In genomic region chr19:38837304-38837626, GRCh38 we compare ENCODE assay signal across 13 cellular contexts. TPM values are rescaled to one million over a fixed set of nuclear protein-coding genes. Genes with fewer than 3 reads are reported as not detected.
DNase-seq lines count a peak whose midpoint lies in the region; ATAC-seq, FAIRE-seq and TF ChIP-seq lines count a peak whose summit lies in the region.
"Had no signal": no experiment of that assay in that cellular context is flagged by ENCODE, and none has a peak within 500 bp of the region (broad histone marks: within the 10 kb centered on the region; RNA-seq: fewer than 3 reads in every experiment).

No MANE protein-coding gene starts in this region.

- H3K36me3 ChIP-seq in astrocyte (ENCODE audit: insufficient read depth, low read length) (peaks cover 64% of the 10 kb centered on the region), mucosa of stomach (ENCODE audit: control insufficient read depth, insufficient read depth, low read length) (peaks cover 56% of the 10 kb centered on the region)

- H3K4me2 ChIP-seq in astrocyte (ENCODE audit: low read length) = no peak overlapping the region

- peak overlapping the region; percentile 29 to 64 for H3K27ac Mint-ChIP-seq in natural killer cell
- peak overlapping the region in 1 of 2 donors; percentile 27 for H3K27ac Mint-ChIP-seq in natural killer cell treated with Interleukin-12 subunit alpha and Interleukin-12 subunit beta and Interleukin-15 and Interleukin-18, amount 100 ng/mL, for 72 hours
- H3K27ac Mint-ChIP-seq in astrocyte (ENCODE audit: unreplicated experiment) = no peak overlapping the region

- H3K4me3 ChIP-seq in astrocyte (ENCODE audit: insufficient read depth, low read depth, low read length) (no peak overlapping the region), mucosa of stomach (ENCODE audit: low read length) (no peak overlapping the region)
- H3K4me3 ChIP-seq: coronary artery, tibial nerve had no signal

- ATAC-seq in natural killer cell (no peak), GM21619 (IDR thresholded peaks at IDR 0.05; ENCODE audit: unreplicated experiment) (no peak), HG02938 (IDR thresholded peaks at IDR 0.05; ENCODE audit: unreplicated experiment) (no peak)
- ATAC-seq in natural killer cell treated with Interleukin-12 subunit alpha and Interleukin-12 subunit beta and Interleukin-15 and Interleukin-18, amount 100 ng/mL, for 72 hours = no peak

- no peak overlapping the region for H3K27ac ChIP-seq in astrocyte (ENCODE audit: low read depth, low read length)
- H3K27ac ChIP-seq: coronary artery, tibial nerve had no signal

- H3K4me3 Mint-ChIP-seq in natural killer cell = no peak overlapping the region
- no peak overlapping the region for H3K4me3 Mint-ChIP-seq in natural killer cell treated with Interleukin-12 subunit alpha and Interleukin-12 subunit beta and Interleukin-15 and Interleukin-18, amount 100 ng/mL, for 72 hours
- peak overlapping the region; percentile 40 for H3K4me3 Mint-ChIP-seq in astrocyte (ENCODE audit: unreplicated experiment)

- H2AFZ ChIP-seq in astrocyte (ENCODE audit: low read depth, low read length) = no peak overlapping the region

- TF ChIP-seq CTCF in natural killer cell (IDR thresholded peaks at IDR 0.05) (no peak), astrocyte (IDR thresholded peaks at IDR 0.05; ENCODE audit: insufficient read depth, low read depth, low read length) (no peak)

- H3K27me3 Mint-ChIP-seq in natural killer cell (ENCODE audit: low read depth in 2 of 2) = no peaks in the 10 kb centered on the region
- no peaks in the 10 kb centered on the region for H3K27me3 Mint-ChIP-seq in natural killer cell treated with Interleukin-12 subunit alpha and Interleukin-12 subunit beta and Interleukin-15 and Interleukin-18, amount 100 ng/mL, for 72 hours
- no peaks in the 10 kb centered on the region for H3K27me3 Mint-ChIP-seq in astrocyte (ENCODE audit: low read depth, unreplicated experiment)

- DNase-seq in natural killer cell (no peak), astrocyte (ENCODE audit: low read depth) (no peak), RPMI8226 (no peak), AG20443 (ENCODE audit: low spot score) (no peak)
- DNase-seq in natural killer cell treated with Interleukin-12 subunit alpha and Interleukin-12 subunit beta and Interleukin-15 and Interleukin-18, amount 100 ng/mL, for 72 hours (ENCODE audit: low spot score) = no peak
- DNase-seq: NCI-H1417, NCI-H526 treated with DMSO at 0.1 percent for 48 hours had no signal

- peaks cover 7 to 30% of the 10 kb centered on the region in 2 donors for H3K4me1 Mint-ChIP-seq in natural killer cell
- H3K4me1 Mint-ChIP-seq in natural killer cell treated with Interleukin-12 subunit alpha and Interleukin-12 subunit beta and Interleukin-15 and Interleukin-18, amount 100 ng/mL, for 72 hours (ENCODE audit: low read depth in 2 of 2) = peaks cover 21 to 24% of the 10 kb centered on the region in 2 donors
- peaks cover 9% of the 10 kb centered on the region for H3K4me1 Mint-ChIP-seq in astrocyte (ENCODE audit: low read depth, unreplicated experiment)

- H3K9ac ChIP-seq in astrocyte (ENCODE audit: low read length) = no peak overlapping the region
- H3K9ac ChIP-seq in mucosa of stomach (ENCODE audit: low read length) = peak overlapping the region; percentile 11

- H3K9me3 ChIP-seq in astrocyte (ENCODE audit: insufficient read depth, low read depth, low read length) (no peaks in the 10 kb centered on the region), mucosa of stomach (ENCODE audit: control insufficient read depth, low read length) (no peaks in the 10 kb centered on the region)
- H3K9me3 ChIP-seq: tibial nerve had no signal

- peaks cover 15% of the 10 kb centered on the region for H3K4me1 ChIP-seq in astrocyte (ENCODE audit: insufficient read depth, low read length)
- peaks cover 44% of the 10 kb centered on the region for H3K4me1 ChIP-seq in mucosa of stomach (ENCODE audit: control insufficient read depth, insufficient read depth, low read length)

- H3K27me3 ChIP-seq in astrocyte (ENCODE audit: insufficient read depth, low read length) = no peaks in the 10 kb centered on the region
- H3K27me3 ChIP-seq in mucosa of stomach (ENCODE audit: control insufficient read depth, insufficient read depth, low read length) = no peaks in the 10 kb centered on the region
- H3K27me3 ChIP-seq: tibial nerve had no signal

- no peak for FAIRE-seq in astrocyte (lab: Jason Lieb, UNC)

- H4K20me1 ChIP-seq in astrocyte (ENCODE audit: insufficient read depth, low read length) = peaks cover 65% of the 10 kb centered on the region

- H3K79me2 ChIP-seq in astrocyte (ENCODE audit: insufficient read depth, low read length) = peaks cover 21% of the 10 kb centered on the region

- intact Hi-C loops in natural killer cell (cut with micrococcal nuclease) = no loop called here

- no peaks in the 10 kb centered on the region for H3K9me3 Mint-ChIP-seq in natural killer cell
- H3K9me3 Mint-ChIP-seq in natural killer cell treated with Interleukin-12 subunit alpha and Interleukin-12 subunit beta and Interleukin-15 and Interleukin-18, amount 100 ng/mL, for 72 hours = no peaks in the 10 kb centered on the region
- no peaks in the 10 kb centered on the region for H3K9me3 Mint-ChIP-seq in astrocyte (ENCODE audit: unreplicated experiment)

- H3K36me3 Mint-ChIP-seq in natural killer cell (peaks cover 7% of the 10 kb centered on the region), astrocyte (ENCODE audit: low read depth, unreplicated experiment) (peaks cover 30% of the 10 kb centered on the region)
- H3K36me3 Mint-ChIP-seq in natural killer cell treated with Interleukin-12 subunit alpha and Interleukin-12 subunit beta and Interleukin-15 and Interleukin-18, amount 100 ng/mL, for 72 hours = peaks cover 8% of the 10 kb centered on the region

RNA-seq across cellular contexts. Expression of gene ECH1, which starts 5.7 kb away (rescaled TPM):
- total RNA-seq in natural killer cell (100 to 1,000 TPM; 114 to 145 (median 119) TPM), astrocyte (51.4 and 53.3 TPM in 2 replicates)
- total RNA-seq in natural killer cell treated with Interleukin-12 subunit alpha and Interleukin-12 subunit beta and Interleukin-15 and Interleukin-18, amount 100 ng/mL, for 72 hours = 100 to 1,000 TPM; 104 to 163 TPM

RNA-seq across cellular contexts. Expression of gene HNRNPL, which starts 12.5 kb away (rescaled TPM):
- total RNA-seq in natural killer cell (100 to 1,000 TPM; 636 to 800 (median 702) TPM), astrocyte (285 and 314 TPM in 2 replicates)
- total RNA-seq in natural killer cell treated with Interleukin-12 subunit alpha and Interleukin-12 subunit beta and Interleukin-15 and Interleukin-18, amount 100 ng/mL, for 72 hours = 100 to 1,000 TPM; 559 to 561 TPM

RNA-seq across cellular contexts. Expression of gene LGALS4, which starts 24.5 kb away (rescaled TPM):
- total RNA-seq in natural killer cell = 1 to 10 TPM; 4.2 to 4.8 (median 4.6) TPM
- 1 to 10 TPM; 1.6 to 1.7 TPM for total RNA-seq in natural killer cell treated with Interleukin-12 subunit alpha and Interleukin-12 subunit beta and Interleukin-15 and Interleukin-18, amount 100 ng/mL, for 72 hours
- total RNA-seq in astrocyte = 0.32 TPM in 1 of 2 replicates, not detected in the other
- total RNA-seq: osteocyte had no signal

RNA-seq across cellular contexts. Expression of gene RINL, which starts 40.8 kb away (rescaled TPM):
- total RNA-seq in natural killer cell (10 to 100 TPM; 59.7 to 65.6 (median 59.7) TPM), astrocyte (0.91 and 1.3 TPM in 2 replicates)
- total RNA-seq in natural killer cell treated with Interleukin-12 subunit alpha and Interleukin-12 subunit beta and Interleukin-15 and Interleukin-18, amount 100 ng/mL, for 72 hours = 10 to 100 TPM; 58.1 to 63.8 TPM
- total RNA-seq: osteocyte had no signal

RNA-seq across cellular contexts. Expression of gene LGALS7B, which starts 48.3 kb away (rescaled TPM):
- total RNA-seq in natural killer cell = not detected
- total RNA-seq in natural killer cell treated with Interleukin-12 subunit alpha and Interleukin-12 subunit beta and Interleukin-15 and Interleukin-18, amount 100 ng/mL, for 72 hours = not detected
- not detected in 2 replicates for total RNA-seq in astrocyte
- total RNA-seq: osteocyte, tibial nerve had no signal
